1 cellular context compared by ENCODE assay signal in the genomic region with DNA sequence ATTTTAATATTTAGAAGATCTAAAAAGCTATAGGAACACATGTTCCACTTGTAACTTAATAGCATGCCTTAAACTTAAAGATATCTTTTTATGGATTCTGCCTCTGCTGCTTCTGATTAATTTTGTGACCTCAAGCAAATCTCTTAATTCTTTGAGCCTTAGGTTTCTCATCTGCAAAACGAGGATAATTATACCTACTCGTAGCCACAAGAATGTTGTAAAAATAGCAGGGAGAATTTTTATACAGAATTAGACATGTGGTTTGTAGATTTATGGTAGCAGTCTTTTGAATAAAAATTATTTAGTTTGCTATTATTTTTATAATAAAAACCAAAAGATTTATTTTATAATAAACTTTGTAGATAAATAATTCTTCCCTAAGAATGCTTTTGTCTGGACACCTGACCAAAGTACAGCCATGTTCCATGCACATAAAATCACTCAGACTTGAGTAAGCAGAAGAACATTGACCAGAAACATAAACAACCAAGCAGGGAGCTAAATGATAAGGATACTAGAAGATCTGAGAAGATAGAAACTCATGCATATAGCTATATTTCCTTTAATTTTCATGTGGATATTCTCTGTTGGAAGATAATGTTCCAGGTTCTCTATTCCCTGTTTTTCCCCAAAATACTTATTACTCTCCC.
TF ChIP-seq lines count a peak whose summit lies in the region.

No MANE protein-coding gene starts in this region.

TF ChIP-seq in IMR-90, 13 proteins besides CTCF, POLR2A, EP300 and RAD21:
- TF ChIP-seq RCOR1 (IDR thresholded peaks at IDR 0.05; ENCODE audit: insufficient replicate concordance, low read length) (no peak), SMC3 (IDR thresholded peaks at IDR 0.05; ENCODE audit: low read depth, low read length) (no peak), RFX5 (IDR thresholded peaks at IDR 0.05; ENCODE audit: low read depth, low read length) (no peak)
- TF ChIP-seq, protein P1, sequence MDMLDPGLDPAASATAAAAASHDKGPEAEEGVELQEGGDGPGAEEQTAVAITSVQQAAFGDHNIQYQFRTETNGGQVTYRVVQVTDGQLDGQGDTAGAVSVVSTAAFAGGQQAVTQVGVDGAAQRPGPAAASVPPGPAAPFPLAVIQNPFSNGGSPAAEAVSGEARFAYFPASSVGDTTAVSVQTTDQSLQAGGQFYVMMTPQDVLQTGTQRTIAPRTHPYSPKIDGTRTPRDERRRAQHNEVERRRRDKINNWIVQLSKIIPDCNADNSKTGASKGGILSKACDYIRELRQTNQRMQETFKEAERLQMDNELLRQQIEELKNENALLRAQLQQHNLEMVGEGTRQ (IDR thresholded peaks at IDR 0.05; ENCODE audit: low read depth, low read length) = no peak
